11 cellular contexts compared by ENCODE assay signal in the genomic region with DNA sequence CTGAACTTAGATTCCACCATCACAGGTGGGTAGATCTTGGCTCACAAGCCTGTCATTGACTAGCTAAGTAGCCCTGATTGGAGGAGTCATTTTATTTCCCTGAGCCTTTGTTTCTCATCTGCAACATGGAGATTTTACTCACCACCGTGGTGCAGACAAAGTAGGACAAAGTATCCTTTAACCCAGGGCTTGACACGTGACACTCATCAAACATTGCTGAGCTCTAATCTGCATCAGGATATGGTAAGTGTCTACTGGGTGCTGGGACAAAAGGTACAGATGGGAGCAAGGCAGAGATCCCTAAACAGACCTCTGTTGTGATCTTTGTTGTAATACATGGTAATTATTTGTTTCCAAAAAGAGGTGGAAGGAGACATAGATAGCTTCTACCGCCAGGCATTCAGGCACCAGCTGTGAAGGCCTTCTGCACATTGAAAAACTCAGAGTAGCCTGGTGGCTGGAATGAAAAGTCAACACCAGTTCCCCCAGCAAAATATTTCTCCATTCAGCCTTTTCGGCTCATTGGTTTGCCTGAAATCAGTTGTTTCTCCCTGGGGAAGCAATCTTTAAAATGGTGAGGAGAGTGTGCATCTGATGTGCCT. TPM values are rescaled to one million over a fixed set of nuclear protein-coding genes. Genes with fewer than 3 reads are reported as not detected.
DNase-seq lines count a peak whose midpoint lies in the region; ATAC-seq and TF ChIP-seq lines count a peak whose summit lies in the region.
"Had no signal": no experiment of that assay in that cellular context is flagged by ENCODE, and none has a peak within 500 bp of the region (broad histone marks: within the 10 kb centered on the region; RNA-seq: fewer than 3 reads in every experiment).

No MANE protein-coding gene starts in this region.

- DNase-seq in COLO668 (lab: John Stamatoyannopoulos, UW; ENCODE audit: unreplicated experiment): peak; percentile 23
- DNase-seq in NCI-H146 (lab: John Stamatoyannopoulos, UW): peak; percentile 80
- DNase-seq in choroid plexus epithelial cell (ENCODE audit: low read depth): peak; percentile 67
- DNase-seq in myocyte (ENCODE audit: low read depth): peak; percentile 34
- no peak for DNase-seq in activated effector memory CD4-positive, alpha-beta T cell treated with Interleukin-2 at 50 U/mL for 16 hours
- DNase-seq in islet precursor cell: no peak
- DNase-seq: activated T-cell treated with anti-CD3 and anti-CD28 coated beads, Interleukin-2, amount 50 U/mL, for 72 hours; erythroblast; NCI-H1105 treated with DMSO at 0.1 percent for 48 hours; stimulated activated CD4-positive, alpha-beta T cell treated with anti-CD3 and anti-CD28 coated beads, Interleukin-2, amount 100 ng/mL, for 48 hours had no signal

- no peak for ATAC-seq in HG03097 (IDR thresholded peaks at IDR 0.05; ENCODE audit: low FRiP score, unreplicated experiment)
- ATAC-seq: activated T-cell treated with anti-CD3 and anti-CD28 coated beads, Interleukin-2, amount 50 U/mL, for 72 hours had no signal

- peak; percentile 52 for TF ChIP-seq CTCF in choroid plexus epithelial cell (conservative IDR thresholded peaks at IDR 0.05; ENCODE audit: low read depth, low read length)

- no peak overlapping the region for H3K4me3 ChIP-seq in choroid plexus epithelial cell (ENCODE audit: low read depth, low read length)

RNA-seq across cellular contexts. Expression of gene MICAL2, which starts 18.3 kb away (rescaled TPM):
- 14.7 TPM in 2 replicates for total RNA-seq in myocyte
- 179 TPM for polyA plus RNA-seq in myocyte (2012)

Comparison
In these comparisons a context has a peak if more than half of its experiments do, and no peak if none do; other contexts are left out.
1. DNase-seq: peak in COLO668 (single experiment), NCI-H146 (single experiment), choroid plexus epithelial cell (single experiment) and myocyte (single experiment); none in activated effector memory CD4-positive, alpha-beta T cell treated with Interleukin-2 at 50 U/mL for 16 hours (single experiment) and islet precursor cell (single experiment).